12 cellular contexts compared by ENCODE assay signal in genomic region chr1:2289607-2290006, GRCh38.
DNase-seq lines count a peak whose midpoint lies in the region; ATAC-seq, FAIRE-seq and TF ChIP-seq lines count a peak whose summit lies in the region.
"Had no signal": no experiment of that assay in that cellular context is flagged by ENCODE, and none has a peak within 500 bp of the region (broad histone marks: within the 10 kb centered on the region; RNA-seq: fewer than 3 reads in every experiment).

No MANE protein-coding gene starts in this region.

- H3K27me3 ChIP-seq in BLaER1 (peaks cover 44% of the 10 kb centered on the region), neural progenitor cell (no peaks in the 10 kb centered on the region)

- H3K9me3 Mint-ChIP-seq in neural progenitor cell, result no peaks in the 10 kb centered on the region

- peaks cover 5% of the 10 kb centered on the region for H3F3A ChIP-seq in neural progenitor cell (ENCODE audit: low read depth)

- no peak overlapping the region; the same call in 1 of the 2 replicates for H3K4me3 ChIP-seq in BLaER1
- no peak overlapping the region for H3K4me3 ChIP-seq in choroid plexus epithelial cell (ENCODE audit: low read depth, low read length)
- no peak overlapping the region for H3K4me3 ChIP-seq in neural progenitor cell

- H3K27me3 Mint-ChIP-seq in neural progenitor cell (ENCODE audit: insufficient read depth, low read depth), result peaks cover 6% of the 10 kb centered on the region

- ATAC-seq in GM21360 (IDR thresholded peaks at IDR 0.05; ENCODE audit: unreplicated experiment), result no peak

- peaks cover 8% of the 10 kb centered on the region for H3K36me3 Mint-ChIP-seq in neural progenitor cell

- DNase-seq in OCI-M1 (lab: John Stamatoyannopoulos, UW), result peak; percentile 17
- peak; percentile 25 for DNase-seq in choroid plexus epithelial cell (ENCODE audit: low read depth)
- DNase-seq in neural progenitor cell (ENCODE audit: low spot score), result no peak
- no peak for DNase-seq in mucosa of gallbladder (ENCODE audit: low spot score)
- DNase-seq in GM12891 (ENCODE audit: insufficient read length, low spot score), result no peak
- DNase-seq in kidney tubule cell (ENCODE audit: low spot score), result no peak
- DNase-seq: aorta, NCI-H345 had no signal

- H3K36me3 ChIP-seq in BLaER1 (no peaks in the 10 kb centered on the region), neural progenitor cell (no peaks in the 10 kb centered on the region)
- H3K36me3 ChIP-seq: neutrophil had no signal

- peaks cover 38% of the 10 kb centered on the region for H3K4me1 Mint-ChIP-seq in neural progenitor cell

- TF ChIP-seq POLR2A in GM12891 (IDR thresholded peaks at IDR 0.05; ENCODE audit: low read depth, low read length), result no peak

- H3K27ac Mint-ChIP-seq in neural progenitor cell, result peak overlapping the region; percentile 89

- H3K79me2 ChIP-seq in neural progenitor cell (ENCODE audit: low read depth), result peaks cover 99% of the 10 kb centered on the region

- peaks cover 100% of the 10 kb centered on the region for H4K20me1 ChIP-seq in BLaER1
- H4K20me1 ChIP-seq in neural progenitor cell (ENCODE audit: low read depth), result peaks cover 71% of the 10 kb centered on the region

- H3K4me2 ChIP-seq in BLaER1 (peak overlapping the region; percentile 98), neural progenitor cell (peak overlapping the region; percentile 16)

- TF ChIP-seq CTCF in choroid plexus epithelial cell (conservative IDR thresholded peaks at IDR 0.05; ENCODE audit: low read depth, low read length), result no peak
- TF ChIP-seq CTCF in neural progenitor cell (IDR thresholded peaks at IDR 0.05), result no peak

- FAIRE-seq in GM12891 (lab: Jason Lieb, UNC), result no peak
- FAIRE-seq: D721Med had no signal

- no peak overlapping the region for H3K27ac ChIP-seq in BLaER1
- peak overlapping the region; percentile 49 for H3K27ac ChIP-seq in neural progenitor cell

- no peak overlapping the region for H3K4me3 Mint-ChIP-seq in neural progenitor cell

- H2AFZ ChIP-seq in neural progenitor cell (replicated peaks), result no peak overlapping the region

- H3K4me1 ChIP-seq in BLaER1 (peaks cover 68% of the 10 kb centered on the region), neural progenitor cell (peaks cover 24% of the 10 kb centered on the region)

- H3K9ac ChIP-seq in BLaER1 (no peak overlapping the region), neural progenitor cell (no peak overlapping the region)

- H3K9me3 ChIP-seq in BLaER1 (no peaks in the 10 kb centered on the region), neural progenitor cell (ENCODE audit: low read depth) (no peaks in the 10 kb centered on the region)
- H3K9me3 ChIP-seq: neutrophil had no signal

TF ChIP-seq in GM12891, 5 proteins besides CTCF, POLR2A, EP300 and RAD21:
- TF ChIP-seq SPI1 (IDR thresholded peaks at IDR 0.05; ENCODE audit: low read depth, low read length) (no peak), POU2F2 (IDR thresholded peaks at IDR 0.05; ENCODE audit: low read depth, low read length) (no peak), POLR2AphosphoS5 (IDR thresholded peaks at IDR 0.05; ENCODE audit: low read depth, low read length) (no peak), PAX5 (IDR thresholded peaks at IDR 0.05; ENCODE audit: insufficient read depth, low read length, severe bottlenecking) (no peak), TAF1 (IDR thresholded peaks at IDR 0.05; ENCODE audit: low read depth, low read length) (no peak)

Comparison
In these comparisons a context has a peak if more than half of its experiments do, and no peak if none do; other contexts are left out.
1. DNase-seq: peak in OCI-M1 (single experiment) and choroid plexus epithelial cell (single experiment); none in neural progenitor cell (single experiment), mucosa of gallbladder (single experiment), GM12891 (single experiment) and kidney tubule cell (single experiment).